Comparison of ENCODE assay signal across 24 cellular contexts in the genomic region with DNA sequence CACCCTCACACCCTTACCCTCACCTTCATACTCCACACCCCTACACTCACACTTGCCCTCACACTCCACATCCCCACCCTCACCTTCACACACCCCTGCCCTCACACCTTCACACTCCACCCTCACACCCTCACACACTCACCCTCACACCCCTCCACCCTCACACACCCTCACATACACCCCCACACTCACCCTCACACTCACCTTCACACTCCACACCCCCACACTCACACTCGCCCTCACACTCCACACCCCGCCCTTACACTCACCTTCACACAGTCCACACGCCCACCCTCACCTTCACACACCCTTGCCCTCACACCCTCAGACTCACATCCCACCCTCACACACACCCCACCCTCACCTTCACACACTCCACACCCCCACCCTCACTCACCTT. TPM values are rescaled to one million over a fixed set of nuclear protein-coding genes. Genes with fewer than 3 reads are reported as not detected.
DNase-seq lines count a peak whose midpoint lies in the region; ATAC-seq, FAIRE-seq and TF ChIP-seq lines count a peak whose summit lies in the region.
"Had no signal": no experiment of that assay in that cellular context is flagged by ENCODE, and none has a peak within 500 bp of the region (broad histone marks: within the 10 kb centered on the region; RNA-seq: fewer than 3 reads in every experiment).

No MANE protein-coding gene starts in this region.

- no peak overlapping the region for H2BK120ac ChIP-seq in trophoblast cell (ENCODE audit: insufficient read depth, low read length, poor library complexity)

- WGBS in trophoblast cell (ENCODE audit: extremely low coverage, insufficient coverage, insufficient read length) = 100% methylated on average over 3 of the region's 3 CpGs
- WGBS in testis, 2 donors = 72 to 77% methylated on average over 3 of the region's 3 CpGs

- no peaks in the 10 kb centered on the region for H3K9me3 Mint-ChIP-seq in activated naive CD4-positive, alpha-beta T cell treated with anti-CD3 and anti-CD28 coated beads for 36 hours
- H3K9me3 Mint-ChIP-seq in central memory CD8-positive, alpha-beta T cell = peaks cover 10% of the 10 kb centered on the region
- peaks cover 15% of the 10 kb centered on the region for H3K9me3 Mint-ChIP-seq in glutamatergic neuron (ENCODE audit: unreplicated experiment)

- intact Hi-C loops in activated naive CD4-positive, alpha-beta T cell treated with anti-CD3 and anti-CD28 coated beads for 36 hours (cut with micrococcal nuclease) = no loop called here
- intact Hi-C loops in testis (cut with DNase I; ENCODE audit: low total_unique reads) = no loop called here

- no peak for TF ChIP-seq CTCF in glutamatergic neuron (IDR thresholded peaks at IDR 0.05; ENCODE audit: partially characterized antibody, unreplicated experiment)
- no peak for TF ChIP-seq CTCF in testis (IDR thresholded peaks at IDR 0.05)

- peak; percentile 3 for DNase-seq in activated naive CD4-positive, alpha-beta T cell treated with anti-CD3 and anti-CD28 coated beads, Interleukin-2, amount 50 U/mL, for 16 hours
- DNase-seq in activated naive CD4-positive, alpha-beta T cell treated with anti-CD3 and anti-CD28 coated beads for 36 hours = no peak
- DNase-seq in GM12891 (ENCODE audit: insufficient read length, low spot score) = no peak
- DNase-seq in central memory CD8-positive, alpha-beta T cell (ENCODE audit: low spot score in 2 of 2) = no peak
- no peak for DNase-seq in trophoblast cell
- no peak for DNase-seq in DMS53 treated with DMSO at 0.1 percent for 48 hours (lab: John Stamatoyannopoulos, UW; ENCODE audit: unreplicated experiment)
- no peak for DNase-seq in glutamatergic neuron
- DNase-seq in testis = no peak
- DNase-seq: BE2C; Caco-2; CD4-positive, CD25-positive, alpha-beta regulatory T cell; GDM1; GM23248; KBM-7; NCI-H1105 treated with DMSO at 0.1 percent for 48 hours; NCI-H1694; NCI-H510A; NCI-H774; SHP77 had no signal

- no peak for ATAC-seq in central memory CD8-positive, alpha-beta T cell (replicated peaks; ENCODE audit: extremely low read depth, poor library complexity, severe bottlenecking)
- ATAC-seq: HCT116 had no signal

- H3K4me3 Mint-ChIP-seq in activated naive CD4-positive, alpha-beta T cell treated with anti-CD3 and anti-CD28 coated beads for 36 hours = no peak overlapping the region
- H3K4me3 Mint-ChIP-seq in central memory CD8-positive, alpha-beta T cell = no peak overlapping the region
- no peak overlapping the region for H3K4me3 Mint-ChIP-seq in glutamatergic neuron (ENCODE audit: unreplicated experiment)
- H3K4me3 Mint-ChIP-seq: CD4-positive, CD25-positive, alpha-beta regulatory T cell had no signal

- H3K36me3 Mint-ChIP-seq in activated naive CD4-positive, alpha-beta T cell treated with anti-CD3 and anti-CD28 coated beads for 36 hours (ENCODE audit: low read depth) = peaks cover 29% of the 10 kb centered on the region
- peaks cover 7% of the 10 kb centered on the region for H3K36me3 Mint-ChIP-seq in central memory CD8-positive, alpha-beta T cell (ENCODE audit: insufficient read depth)
- H3K36me3 Mint-ChIP-seq in glutamatergic neuron (ENCODE audit: unreplicated experiment) = peaks cover 14% of the 10 kb centered on the region

- H3K23ac ChIP-seq in trophoblast cell (ENCODE audit: low read length) = no peak overlapping the region

- no peaks in the 10 kb centered on the region for H3K79me1 ChIP-seq in trophoblast cell (ENCODE audit: low read length)

- H3K9me3 ChIP-seq in trophoblast cell (ENCODE audit: insufficient read depth, low read depth, low read length) (peaks cover 33% of the 10 kb centered on the region), testis (no peaks in the 10 kb centered on the region)
- H3K9me3 ChIP-seq: BE2C, Caco-2 had no signal

- no peaks in the 10 kb centered on the region for H3K4me1 Mint-ChIP-seq in activated naive CD4-positive, alpha-beta T cell treated with anti-CD3 and anti-CD28 coated beads for 36 hours (ENCODE audit: low read depth)
- H3K4me1 Mint-ChIP-seq in central memory CD8-positive, alpha-beta T cell = peaks cover 18% of the 10 kb centered on the region
- H3K4me1 Mint-ChIP-seq in glutamatergic neuron (ENCODE audit: low read depth, unreplicated experiment) = no peaks in the 10 kb centered on the region

- no peak overlapping the region for H4K8ac ChIP-seq in trophoblast cell (ENCODE audit: low read depth, low read length)

- CTCF ChIA-PET in activated naive CD4-positive, alpha-beta T cell treated with anti-CD3 and anti-CD28 coated beads for 36 hours (lab: Charles Lee) = no interaction called here

- no peaks in the 10 kb centered on the region for H3K79me2 ChIP-seq in trophoblast cell (ENCODE audit: control insufficient read depth, insufficient read depth, low read length, poor library complexity)

- H3K36me3 ChIP-seq in trophoblast cell (ENCODE audit: control insufficient read depth in 1 of 2, insufficient read depth in 2 of 2, low read length in 2 of 2) (no peaks in the 10 kb centered on the region), testis (ENCODE audit: low read depth, missing control alignments) (no peaks in the 10 kb centered on the region)
- H3K36me3 ChIP-seq: BE2C had no signal

- H2BK5ac ChIP-seq in trophoblast cell (ENCODE audit: low read depth, low read length, poor library complexity) = no peak overlapping the region

- H3K9ac ChIP-seq in trophoblast cell (ENCODE audit: low read length) = no peak overlapping the region
- H3K9ac ChIP-seq: GM23248 had no signal

- H3K27me3 ChIP-seq in trophoblast cell (ENCODE audit: insufficient read depth, low read length) = no peaks in the 10 kb centered on the region
- H3K27me3 ChIP-seq in testis = no peaks in the 10 kb centered on the region
- H3K27me3 ChIP-seq: BE2C had no signal

- H2AK5ac ChIP-seq in trophoblast cell (ENCODE audit: low read length) = no peak overlapping the region

- H3K27ac ChIP-seq in trophoblast cell (ENCODE audit: low read depth, low read length) (no peak overlapping the region), testis (no peak overlapping the region)
- H3K27ac ChIP-seq: GM23248 had no signal

- H3K4me2 ChIP-seq in trophoblast cell (ENCODE audit: low read length) = no peak overlapping the region

- H3K14ac ChIP-seq in trophoblast cell (ENCODE audit: low read length) = no peak overlapping the region

- no peak overlapping the region for H2AFZ ChIP-seq in trophoblast cell (ENCODE audit: insufficient read depth, low read length, poor library complexity)
- H2AFZ ChIP-seq: GM23248 had no signal

- H3K18ac ChIP-seq in trophoblast cell (ENCODE audit: low read length) = no peak overlapping the region

- TF ChIP-seq POLR2A in GM12891 (IDR thresholded peaks at IDR 0.05; ENCODE audit: low read depth, low read length) (no peak), testis (IDR thresholded peaks at IDR 0.05) (no peak)

- peak overlapping the region; percentile 33 for H3K4me3 ChIP-seq in trophoblast cell (ENCODE audit: low read depth, low read length)
- no peak overlapping the region for H3K4me3 ChIP-seq in testis
- H3K4me3 ChIP-seq: GM23248 had no signal

- H3K4me1 ChIP-seq in trophoblast cell (ENCODE audit: control insufficient read depth in 1 of 2, insufficient read depth in 2 of 2, low read length in 2 of 2) (no peaks in the 10 kb centered on the region), testis (no peaks in the 10 kb centered on the region)
- H3K4me1 ChIP-seq: BE2C, Caco-2 had no signal

- no peak overlapping the region for H2BK12ac ChIP-seq in trophoblast cell (ENCODE audit: low read length)

- H4K12ac ChIP-seq in trophoblast cell (ENCODE audit: low read depth, low read length) = no peak overlapping the region

- no peak overlapping the region for H3K4ac ChIP-seq in trophoblast cell (ENCODE audit: low read depth, low read length)

- FAIRE-seq in GM12891 (lab: Jason Lieb, UNC) = peak; percentile 64
- FAIRE-seq: A204.1, GM19239, RCC 7860 had no signal

- no peaks in the 10 kb centered on the region for H3K27me3 Mint-ChIP-seq in activated naive CD4-positive, alpha-beta T cell treated with anti-CD3 and anti-CD28 coated beads for 36 hours (ENCODE audit: low read depth)
- H3K27me3 Mint-ChIP-seq in central memory CD8-positive, alpha-beta T cell = no peaks in the 10 kb centered on the region
- peaks cover 18% of the 10 kb centered on the region for H3K27me3 Mint-ChIP-seq in glutamatergic neuron (ENCODE audit: unreplicated experiment)
- H3K27me3 Mint-ChIP-seq: CD4-positive, CD25-positive, alpha-beta regulatory T cell had no signal

- no peak overlapping the region for H4K91ac ChIP-seq in trophoblast cell (ENCODE audit: low read depth, low read length)

- H3K27ac Mint-ChIP-seq in activated naive CD4-positive, alpha-beta T cell treated with anti-CD3 and anti-CD28 coated beads for 36 hours = no peak overlapping the region
- peak overlapping the region; percentile 69 for H3K27ac Mint-ChIP-seq in central memory CD8-positive, alpha-beta T cell (ENCODE audit: low read depth)
- H3K27ac Mint-ChIP-seq in glutamatergic neuron (ENCODE audit: unreplicated experiment) = no peak overlapping the region
- H3K27ac Mint-ChIP-seq: CD4-positive, CD25-positive, alpha-beta regulatory T cell had no signal

TF ChIP-seq in GM12891, 5 proteins besides CTCF, POLR2A, EP300 and RAD21:
- TF ChIP-seq SPI1 (IDR thresholded peaks at IDR 0.05; ENCODE audit: low read depth, low read length) (no peak), POLR2AphosphoS5 (IDR thresholded peaks at IDR 0.05; ENCODE audit: low read depth, low read length) (no peak), PAX5 (IDR thresholded peaks at IDR 0.05; ENCODE audit: insufficient read depth, low read length, severe bottlenecking) (no peak), TAF1 (IDR thresholded peaks at IDR 0.05; ENCODE audit: low read depth, low read length) (no peak), POU2F2 (IDR thresholded peaks at IDR 0.05; ENCODE audit: low read depth, low read length) (no peak)

RNA-seq across cellular contexts. Expression of a gene that starts 43.6 kb away (rescaled TPM):
- total RNA-seq in activated naive CD4-positive, alpha-beta T cell treated with anti-CD3 and anti-CD28 coated beads for 36 hours = not detected
- 0.37 TPM for polyA plus RNA-seq in GM12891 (2012; ENCODE audit: low read depth, missing spikeins)
- 0.14 and 0.19 TPM in 2 replicates for polyA plus RNA-seq in trophoblast cell (2013)
- not detected for total RNA-seq in glutamatergic neuron (ENCODE audit: unreplicated experiment)
- total RNA-seq in testis = not detected
- polyA plus RNA-seq in testis (ENCODE audit: insufficient read depth, low read depth, low replicate concordance) = not detected
- total RNA-seq: Caco-2, GM23248, OCI-LY7 had no signal
- polyA plus RNA-seq: CD4-positive, CD25-positive, alpha-beta regulatory T cell; GM23248 had no signal
